ENCODE assay signal across 1 cellular context in the genomic region with DNA sequence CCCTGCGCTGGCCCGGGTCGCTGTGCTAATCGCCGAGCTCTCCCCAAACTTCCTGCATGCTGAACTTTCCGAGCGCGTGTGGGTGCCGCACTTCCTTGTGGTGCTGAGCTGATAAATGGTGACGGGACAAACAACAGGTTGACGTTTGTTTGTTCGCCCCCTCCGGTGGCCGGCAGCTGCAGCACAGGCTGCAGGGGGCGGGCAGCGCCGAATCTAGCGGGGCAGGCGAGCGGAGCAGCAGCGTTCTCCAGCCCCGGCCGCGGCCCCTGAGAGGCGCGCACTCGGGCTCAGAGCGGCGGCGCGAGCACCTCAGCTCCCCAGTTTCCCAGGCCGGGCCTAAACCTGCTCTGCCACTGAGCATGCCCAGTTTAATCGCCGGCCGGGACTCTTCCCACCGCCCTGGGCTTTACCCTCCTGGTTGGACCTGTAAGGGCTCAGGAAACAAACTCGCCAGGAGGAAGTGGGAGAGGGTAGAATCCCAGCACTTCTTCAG.
TF ChIP-seq lines count a peak whose summit lies in the region.

A gene (minus strand): TSS at position 120 of the 493 bp plus-strand sequence.

TF ChIP-seq in SK-N-SH, 30 proteins besides CTCF, POLR2A, EP300 and RAD21 (continued from another document):
- TF ChIP-seq, protein P1, sequence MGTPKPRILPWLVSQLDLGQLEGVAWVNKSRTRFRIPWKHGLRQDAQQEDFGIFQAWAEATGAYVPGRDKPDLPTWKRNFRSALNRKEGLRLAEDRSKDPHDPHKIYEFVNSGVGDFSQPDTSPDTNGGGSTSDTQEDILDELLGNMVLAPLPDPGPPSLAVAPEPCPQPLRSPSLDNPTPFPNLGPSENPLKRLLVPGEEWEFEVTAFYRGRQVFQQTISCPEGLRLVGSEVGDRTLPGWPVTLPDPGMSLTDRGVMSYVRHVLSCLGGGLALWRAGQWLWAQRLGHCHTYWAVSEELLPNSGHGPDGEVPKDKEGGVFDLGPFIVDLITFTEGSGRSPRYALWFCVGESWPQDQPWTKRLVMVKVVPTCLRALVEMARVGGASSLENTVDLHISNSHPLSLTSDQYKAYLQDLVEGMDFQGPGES (IDR thresholded peaks at IDR 0.05; ENCODE audit: low read depth, low read length) = no peak
- TF ChIP-seq FOXM1 (IDR thresholded peaks at IDR 0.05; ENCODE audit: low read depth) (no peak), SMC3 (IDR thresholded peaks at IDR 0.05; ENCODE audit: low read depth, low read length) (peak; percentile 33; the same call in 1 of the 2 replicates), NRF1 (IDR thresholded peaks at IDR 0.05; ENCODE audit: low read depth, low read length) (peak; percentile 40), YY1 (IDR thresholded peaks at IDR 0.05; ENCODE audit: low read depth) (no peak), NFIC (IDR thresholded peaks at IDR 0.05; ENCODE audit: borderline replicate concordance) (no peak), CHD2 (IDR thresholded peaks at IDR 0.05; ENCODE audit: low read length, partially characterized antibody) (no peak), RXRA (IDR thresholded peaks at IDR 0.05; ENCODE audit: borderline replicate concordance, low read depth) (no peak), RCOR1 (IDR thresholded peaks at IDR 0.05; ENCODE audit: low read length) (no peak), JUND (IDR thresholded peaks at IDR 0.05) (no peak), MXI1 (IDR thresholded peaks at IDR 0.05; ENCODE audit: low read depth, low read length) (no peak; the same call in 1 of the 2 replicates), SIN3A (IDR thresholded peaks at IDR 0.05; ENCODE audit: borderline replicate concordance, low read depth, low read length) (no peak; the same call in 1 of the 2 replicates)
- TF ChIP-seq, protein P2, sequence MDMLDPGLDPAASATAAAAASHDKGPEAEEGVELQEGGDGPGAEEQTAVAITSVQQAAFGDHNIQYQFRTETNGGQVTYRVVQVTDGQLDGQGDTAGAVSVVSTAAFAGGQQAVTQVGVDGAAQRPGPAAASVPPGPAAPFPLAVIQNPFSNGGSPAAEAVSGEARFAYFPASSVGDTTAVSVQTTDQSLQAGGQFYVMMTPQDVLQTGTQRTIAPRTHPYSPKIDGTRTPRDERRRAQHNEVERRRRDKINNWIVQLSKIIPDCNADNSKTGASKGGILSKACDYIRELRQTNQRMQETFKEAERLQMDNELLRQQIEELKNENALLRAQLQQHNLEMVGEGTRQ (IDR thresholded peaks at IDR 0.05; ENCODE audit: borderline replicate concordance, low read depth, low read length) = no peak
- TF ChIP-seq, protein P3, sequence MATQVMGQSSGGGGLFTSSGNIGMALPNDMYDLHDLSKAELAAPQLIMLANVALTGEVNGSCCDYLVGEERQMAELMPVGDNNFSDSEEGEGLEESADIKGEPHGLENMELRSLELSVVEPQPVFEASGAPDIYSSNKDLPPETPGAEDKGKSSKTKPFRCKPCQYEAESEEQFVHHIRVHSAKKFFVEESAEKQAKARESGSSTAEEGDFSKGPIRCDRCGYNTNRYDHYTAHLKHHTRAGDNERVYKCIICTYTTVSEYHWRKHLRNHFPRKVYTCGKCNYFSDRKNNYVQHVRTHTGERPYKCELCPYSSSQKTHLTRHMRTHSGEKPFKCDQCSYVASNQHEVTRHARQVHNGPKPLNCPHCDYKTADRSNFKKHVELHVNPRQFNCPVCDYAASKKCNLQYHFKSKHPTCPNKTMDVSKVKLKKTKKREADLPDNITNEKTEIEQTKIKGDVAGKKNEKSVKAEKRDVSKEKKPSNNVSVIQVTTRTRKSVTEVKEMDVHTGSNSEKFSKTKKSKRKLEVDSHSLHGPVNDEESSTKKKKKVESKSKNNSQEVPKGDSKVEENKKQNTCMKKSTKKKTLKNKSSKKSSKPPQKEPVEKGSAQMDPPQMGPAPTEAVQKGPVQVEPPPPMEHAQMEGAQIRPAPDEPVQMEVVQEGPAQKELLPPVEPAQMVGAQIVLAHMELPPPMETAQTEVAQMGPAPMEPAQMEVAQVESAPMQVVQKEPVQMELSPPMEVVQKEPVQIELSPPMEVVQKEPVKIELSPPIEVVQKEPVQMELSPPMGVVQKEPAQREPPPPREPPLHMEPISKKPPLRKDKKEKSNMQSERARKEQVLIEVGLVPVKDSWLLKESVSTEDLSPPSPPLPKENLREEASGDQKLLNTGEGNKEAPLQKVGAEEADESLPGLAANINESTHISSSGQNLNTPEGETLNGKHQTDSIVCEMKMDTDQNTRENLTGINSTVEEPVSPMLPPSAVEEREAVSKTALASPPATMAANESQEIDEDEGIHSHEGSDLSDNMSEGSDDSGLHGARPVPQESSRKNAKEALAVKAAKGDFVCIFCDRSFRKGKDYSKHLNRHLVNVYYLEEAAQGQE (IDR thresholded peaks at IDR 0.05; ENCODE audit: low read depth, low read length) = no peak
